In the genomic region with DNA sequence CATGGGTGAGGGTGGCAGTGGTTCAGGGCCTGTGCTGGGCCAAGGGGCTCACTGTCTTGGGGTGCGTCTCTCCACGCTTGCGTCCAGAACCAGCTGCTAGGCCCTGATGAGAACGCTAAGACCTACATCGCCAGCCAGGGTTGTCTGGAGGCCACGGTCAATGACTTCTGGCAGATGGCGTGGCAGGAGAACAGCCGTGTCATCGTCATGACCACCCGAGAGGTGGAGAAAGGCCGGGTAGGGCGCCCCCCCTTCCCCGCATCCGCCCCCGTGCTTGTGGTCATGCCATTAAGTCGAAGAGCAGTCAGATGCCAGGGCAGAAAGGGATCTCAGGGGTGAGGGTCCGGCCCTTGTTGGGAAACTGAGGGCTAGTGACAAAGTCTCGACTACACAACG, we compare ENCODE assay signal across 14 cellular contexts. TPM values are rescaled to one million over a fixed set of nuclear protein-coding genes. Genes with fewer than 3 reads are reported as not detected.
DNase-seq lines count a peak whose midpoint lies in the region; ATAC-seq, FAIRE-seq and TF ChIP-seq lines count a peak whose summit lies in the region.
"Had no signal": no experiment of that assay in that cellular context is flagged by ENCODE, and none has a peak within 500 bp of the region (broad histone marks: within the 10 kb centered on the region; RNA-seq: fewer than 3 reads in every experiment).

No MANE protein-coding gene starts in this region.

- TF ChIP-seq CTCF in CD4-positive, alpha-beta T cell (IDR thresholded peaks at IDR 0.05), result no peak
- TF ChIP-seq CTCF in neural progenitor cell (IDR thresholded peaks at IDR 0.05), result no peak

- no peak overlapping the region for H3K9ac ChIP-seq in neural progenitor cell

- peak overlapping the region; percentile 79 for H3K4me3 Mint-ChIP-seq in CD4-positive, alpha-beta T cell
- H3K4me3 Mint-ChIP-seq in neural progenitor cell, result peak overlapping the region; percentile 58

- H3K27ac Mint-ChIP-seq in CD4-positive, alpha-beta T cell, result peak overlapping the region; percentile 97
- peak overlapping the region; percentile 46 for H3K27ac Mint-ChIP-seq in neural progenitor cell

- H3K4me2 ChIP-seq in neural progenitor cell, result no peak overlapping the region

- H3F3A ChIP-seq in neural progenitor cell (ENCODE audit: low read depth), result peaks cover 3% of the 10 kb centered on the region

- DNase-seq in CD4-positive, alpha-beta T cell, result no peak
- no peak for DNase-seq in GM18507 (ENCODE audit: extremely low spot score, insufficient read length, low read depth)
- DNase-seq in activated gamma-delta T cell (lab: John Stamatoyannopoulos, UW), result peak; percentile 62
- no peak for DNase-seq in neural progenitor cell (ENCODE audit: low spot score)
- DNase-seq in dedifferentiated amniotic fluid mesenchymal stem cell (ENCODE audit: extremely low spot score), result no peak
- no peak for DNase-seq in SIG-M5 treated with dmso at 0.1 percent for 504 hours (lab: John Stamatoyannopoulos, UW; ENCODE audit: unreplicated experiment)
- DNase-seq in RKO (ENCODE audit: low spot score), result no peak
- DNase-seq: COR-L47, cortex of kidney, Kasumi-1, NCI-H2171 had no signal

- peak overlapping the region; percentile 96 for H3K27ac ChIP-seq in CD4-positive, alpha-beta T cell (ENCODE audit: low read depth, low read length)
- H3K27ac ChIP-seq in neural progenitor cell, result no peak overlapping the region

- POLR2A ChIA-PET in CD4-positive, alpha-beta T cell (lab: Charles Lee), result interaction anchor here (1.6 to 16.4 kb wide), 3 partner anchors 8 to 19 kb away, joined by 12 to 963 read pairs (median 89); partner anchors contain the start of genes C12orf57, PTPN6 and RNU7-1

- intact Hi-C loops in CD4-positive, alpha-beta T cell (cut with DNase I, micrococcal nuclease), result no loop called here

- H3K27me3 Mint-ChIP-seq in CD4-positive, alpha-beta T cell, result no peaks in the 10 kb centered on the region
- peaks cover 7% of the 10 kb centered on the region for H3K27me3 Mint-ChIP-seq in neural progenitor cell (ENCODE audit: insufficient read depth, low read depth)

- no peak overlapping the region for H2AFZ ChIP-seq in neural progenitor cell (replicated peaks)

- no peaks in the 10 kb centered on the region for H3K9me3 ChIP-seq in CD4-positive, alpha-beta T cell (ENCODE audit: control insufficient read depth, low read length)
- H3K9me3 ChIP-seq in neural progenitor cell (ENCODE audit: low read depth), result no peaks in the 10 kb centered on the region

- CTCF ChIA-PET in CD4-positive, alpha-beta T cell (lab: Charles Lee), result interaction anchor here (0.6 to 13.3 kb wide), 2 partner anchors 9 to 10 kb away, joined by 3 to 324 read pairs; partner anchors contain the start of genes C12orf57, PTPN6 and RNU7-1

- no peaks in the 10 kb centered on the region for H3K9me3 Mint-ChIP-seq in CD4-positive, alpha-beta T cell
- no peaks in the 10 kb centered on the region for H3K9me3 Mint-ChIP-seq in neural progenitor cell

- H3K27me3 ChIP-seq in CD4-positive, alpha-beta T cell (ENCODE audit: control insufficient read depth, insufficient read depth, low read length), result no peaks in the 10 kb centered on the region
- no peaks in the 10 kb centered on the region for H3K27me3 ChIP-seq in neural progenitor cell

- H4K20me1 ChIP-seq in neural progenitor cell (ENCODE audit: low read depth), result no peaks in the 10 kb centered on the region

- H3K4me1 ChIP-seq in neural progenitor cell, result peaks cover 5% of the 10 kb centered on the region

- H3K4me3 ChIP-seq in neural progenitor cell, result no peak overlapping the region

- H3K36me3 ChIP-seq in neural progenitor cell, result no peaks in the 10 kb centered on the region

- no peak for ATAC-seq in CD4-positive, alpha-beta T cell (ENCODE audit: poor library complexity)
- no peak for ATAC-seq in GM21723 (IDR thresholded peaks at IDR 0.05; ENCODE audit: unreplicated experiment)

- H3K4me1 Mint-ChIP-seq in CD4-positive, alpha-beta T cell (ENCODE audit: low read depth), result peaks cover 89% of the 10 kb centered on the region
- H3K4me1 Mint-ChIP-seq in neural progenitor cell, result peaks cover 37% of the 10 kb centered on the region

- peak; percentile 82 for FAIRE-seq in GM18507 (lab: Jason Lieb, UNC)
- FAIRE-seq: islet of Langerhans had no signal

- peaks cover 95% of the 10 kb centered on the region for H3K36me3 Mint-ChIP-seq in CD4-positive, alpha-beta T cell (ENCODE audit: low read depth)
- H3K36me3 Mint-ChIP-seq in neural progenitor cell, result no peaks in the 10 kb centered on the region

- H3K79me2 ChIP-seq in neural progenitor cell (ENCODE audit: low read depth), result no peaks in the 10 kb centered on the region

RNA-seq across cellular contexts. Expression of gene PTPN6, which starts 5.2 kb away (rescaled TPM):
- 10 to 100 TPM; 79.0 to 83.5 TPM for total RNA-seq in CD4-positive, alpha-beta T cell
- total RNA-seq in neural progenitor cell (ENCODE audit: low replicate concordance), result 4.4 and 6.0 TPM in 2 replicates

RNA-seq across cellular contexts. Expression of gene C12orf57, which starts 12.5 kb away (rescaled TPM):
- total RNA-seq in CD4-positive, alpha-beta T cell, result 100 to 1,000 TPM; 305 to 311 TPM
- total RNA-seq in neural progenitor cell (ENCODE audit: low replicate concordance), result 314 and 399 TPM in 2 replicates

RNA-seq across cellular contexts. Expression of gene RNU7-1, which starts 12.7 kb away (rescaled TPM):
- not detected for total RNA-seq in CD4-positive, alpha-beta T cell
- not detected in 2 replicates for total RNA-seq in neural progenitor cell (ENCODE audit: low replicate concordance)
- total RNA-seq: myocyte had no signal

RNA-seq across cellular contexts. Expression of gene PHB2, which starts 14.1 kb away (rescaled TPM):
- 100 to 1,000 TPM; 138 to 147 TPM for total RNA-seq in CD4-positive, alpha-beta T cell
- 214 and 291 TPM in 2 replicates for total RNA-seq in neural progenitor cell (ENCODE audit: low replicate concordance)

RNA-seq across cellular contexts. Expression of gene EMG1, which starts 14.4 kb away (rescaled TPM):
- 10 to 100 TPM; 33.9 to 34.8 TPM for total RNA-seq in CD4-positive, alpha-beta T cell
- total RNA-seq in neural progenitor cell (ENCODE audit: low replicate concordance), result 27.3 and 32.0 TPM in 2 replicates

Comparison
In these comparisons a context has a peak if more than half of its experiments do, and no peak if none do; other contexts are left out.
1. RNA of gene PTPN6, which starts 5.2 kb away (total RNA-seq): 79.0 to 83.5 TPM in CD4-positive, alpha-beta T cell; 4.4 to 6.0 TPM in neural progenitor cell; every median in the first group is over 10 times any median in the second.